In genomic region chr9:128911529-128912035, GRCh38 we compare ENCODE assay signal across 1 cellular context.
A peak's percentile ranks its signal among the peaks of the same experiment; 100 is the strongest.
TF ChIP-seq lines count a peak whose summit lies in the region.

No MANE protein-coding gene starts in this region.

TF ChIP-seq in HepG2, 621 proteins besides CTCF, POLR2A, EP300 and RAD21 (continued from another document and continues in another):
- TF ChIP-seq, protein P1, sequence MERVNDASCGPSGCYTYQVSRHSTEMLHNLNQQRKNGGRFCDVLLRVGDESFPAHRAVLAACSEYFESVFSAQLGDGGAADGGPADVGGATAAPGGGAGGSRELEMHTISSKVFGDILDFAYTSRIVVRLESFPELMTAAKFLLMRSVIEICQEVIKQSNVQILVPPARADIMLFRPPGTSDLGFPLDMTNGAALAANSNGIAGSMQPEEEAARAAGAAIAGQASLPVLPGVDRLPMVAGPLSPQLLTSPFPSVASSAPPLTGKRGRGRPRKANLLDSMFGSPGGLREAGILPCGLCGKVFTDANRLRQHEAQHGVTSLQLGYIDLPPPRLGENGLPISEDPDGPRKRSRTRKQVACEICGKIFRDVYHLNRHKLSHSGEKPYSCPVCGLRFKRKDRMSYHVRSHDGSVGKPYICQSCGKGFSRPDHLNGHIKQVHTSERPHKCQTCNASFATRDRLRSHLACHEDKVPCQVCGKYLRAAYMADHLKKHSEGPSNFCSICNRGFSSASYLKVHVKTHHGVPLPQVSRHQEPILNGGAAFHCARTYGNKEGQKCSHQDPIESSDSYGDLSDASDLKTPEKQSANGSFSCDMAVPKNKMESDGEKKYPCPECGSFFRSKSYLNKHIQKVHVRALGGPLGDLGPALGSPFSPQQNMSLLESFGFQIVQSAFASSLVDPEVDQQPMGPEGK (CRISPR knock-in tag; IDR thresholded peaks at IDR 0.05): peak; percentile 76
- TF ChIP-seq NCOR1 (IDR thresholded peaks at IDR 0.05; ENCODE audit: borderline replicate concordance, low read length) (no peak), KDM4B (CRISPR knock-in tag; IDR thresholded peaks at IDR 0.05) (no peak), MAX (IDR thresholded peaks at IDR 0.05) (no peak), PHB2 (IDR thresholded peaks at IDR 0.05; ENCODE audit: partially characterized antibody) (no peak), ZFX (CRISPR knock-in tag; IDR thresholded peaks at IDR 0.05; ENCODE audit: low read depth) (peak; percentile 22; the same call in 1 of the 2 replicates), ZNF513 (CRISPR knock-in tag; conservative IDR thresholded peaks at IDR 0.05) (no peak), HDAC2 (CRISPR knock-in tag; IDR thresholded peaks at IDR 0.05) (peak; percentile 31; the same call in 1 of the 2 replicates), MXD4 (CRISPR knock-in tag; IDR thresholded peaks at IDR 0.05) (0 out of 2 replicates have a peak, but pooled peaks have one; percentile 13), RBM22 (optimal IDR thresholded peaks at IDR 0.05; ENCODE audit: low read length) (no peak), RXRB (CRISPR knock-in tag; IDR thresholded peaks at IDR 0.05; ENCODE audit: borderline replicate concordance) (peak; percentile 53; the same call in 1 of the 2 replicates), ZNF580 (CRISPR knock-in tag; IDR thresholded peaks at IDR 0.05; ENCODE audit: borderline replicate concordance, low read depth) (peak; percentile 55; the same call in 1 of the 2 replicates), RARG (CRISPR knock-in tag; IDR thresholded peaks at IDR 0.05; ENCODE audit: low read depth) (no peak), SP1 (IDR thresholded peaks at IDR 0.05) (no peak), SP1 (CRISPR knock-in tag; IDR thresholded peaks at IDR 0.05) (no peak), PPARG (CRISPR knock-in tag; conservative IDR thresholded peaks at IDR 0.05) (0 out of 2 replicates have a peak, but pooled peaks have one; percentile 8), ZNF816 (CRISPR knock-in tag; IDR thresholded peaks at IDR 0.05; ENCODE audit: borderline replicate concordance) (no peak), RARA (CRISPR knock-in tag; IDR thresholded peaks at IDR 0.05) (peak; percentile 63), SMC3 (IDR thresholded peaks at IDR 0.05; ENCODE audit: low read length) (no peak), AKNA (CRISPR knock-in tag; IDR thresholded peaks at IDR 0.05; ENCODE audit: borderline replicate concordance) (no peak), ZBTB38 (CRISPR knock-in tag; IDR thresholded peaks at IDR 0.05) (peak; percentile 94), CERS6 (CRISPR knock-in tag; IDR thresholded peaks at IDR 0.05) (no peak), KLF11 (CRISPR knock-in tag; IDR thresholded peaks at IDR 0.05) (no peak), FOSL2 (CRISPR knock-in tag; IDR thresholded peaks at IDR 0.05) (peak; percentile 74), ZFP37 (CRISPR knock-in tag; IDR thresholded peaks at IDR 0.05; ENCODE audit: borderline replicate concordance) (0 out of 2 replicates have a peak, but pooled peaks have one; percentile 21), ZNF317 (CRISPR knock-in tag; IDR thresholded peaks at IDR 0.05) (peak; percentile 81; the same call in 1 of the 2 replicates), TEAD3 (CRISPR knock-in tag; optimal IDR thresholded peaks at IDR 0.05; ENCODE audit: borderline replicate concordance) (peak; percentile 41), MIXL1 (CRISPR knock-in tag; IDR thresholded peaks at IDR 0.05) (no peak), IRX3 (CRISPR knock-in tag; IDR thresholded peaks at IDR 0.05; ENCODE audit: borderline replicate concordance, low read depth) (no peak), SALL1 (CRISPR knock-in tag; IDR thresholded peaks at IDR 0.05) (peak; percentile 46; the same call in 1 of the 2 replicates), ZNF740 (CRISPR knock-in tag; IDR thresholded peaks at IDR 0.05) (no peak), ZNF331 (CRISPR knock-in tag; IDR thresholded peaks at IDR 0.05) (no peak), FOXK1 (CRISPR knock-in tag; IDR thresholded peaks at IDR 0.05; ENCODE audit: borderline replicate concordance, low read depth) (no peak), ZNF484 (CRISPR knock-in tag; IDR thresholded peaks at IDR 0.05; ENCODE audit: borderline replicate concordance, low read depth) (no peak), TBX2 (CRISPR knock-in tag; IDR thresholded peaks at IDR 0.05; ENCODE audit: borderline replicate concordance) (peak; percentile 44; the same call in 1 of the 2 replicates), KDM6A (CRISPR knock-in tag; IDR thresholded peaks at IDR 0.05; ENCODE audit: low read depth) (no peak), ZNF552 (CRISPR knock-in tag; IDR thresholded peaks at IDR 0.05; ENCODE audit: borderline replicate concordance) (no peak), ZC3H13 (CRISPR knock-in tag; IDR thresholded peaks at IDR 0.05) (0 out of 2 replicates have a peak, but pooled peaks have one; percentile 35), HOXA5 (CRISPR knock-in tag; IDR thresholded peaks at IDR 0.05) (no peak), FOXO1 (CRISPR knock-in tag; IDR thresholded peaks at IDR 0.05) (peak; percentile 34; the same call in 1 of the 2 replicates), ZSCAN22 (CRISPR knock-in tag; IDR thresholded peaks at IDR 0.05) (no peak), ZBTB7A (CRISPR knock-in tag; IDR thresholded peaks at IDR 0.05) (peak; percentile 53; the same call in 1 of the 2 replicates), ZNF75D (CRISPR knock-in tag; IDR thresholded peaks at IDR 0.05; ENCODE audit: borderline replicate concordance) (no peak), SAP130 (CRISPR knock-in tag; IDR thresholded peaks at IDR 0.05; ENCODE audit: low read depth) (peak; percentile 83), SP140L (CRISPR knock-in tag; IDR thresholded peaks at IDR 0.05; ENCODE audit: borderline replicate concordance) (no peak), DMTF1 (CRISPR knock-in tag; IDR thresholded peaks at IDR 0.05) (no peak), ZNF605 (CRISPR knock-in tag; IDR thresholded peaks at IDR 0.05) (0 out of 2 replicates have a peak, but pooled peaks have one; percentile 40)
- TF ChIP-seq, protein P2, sequence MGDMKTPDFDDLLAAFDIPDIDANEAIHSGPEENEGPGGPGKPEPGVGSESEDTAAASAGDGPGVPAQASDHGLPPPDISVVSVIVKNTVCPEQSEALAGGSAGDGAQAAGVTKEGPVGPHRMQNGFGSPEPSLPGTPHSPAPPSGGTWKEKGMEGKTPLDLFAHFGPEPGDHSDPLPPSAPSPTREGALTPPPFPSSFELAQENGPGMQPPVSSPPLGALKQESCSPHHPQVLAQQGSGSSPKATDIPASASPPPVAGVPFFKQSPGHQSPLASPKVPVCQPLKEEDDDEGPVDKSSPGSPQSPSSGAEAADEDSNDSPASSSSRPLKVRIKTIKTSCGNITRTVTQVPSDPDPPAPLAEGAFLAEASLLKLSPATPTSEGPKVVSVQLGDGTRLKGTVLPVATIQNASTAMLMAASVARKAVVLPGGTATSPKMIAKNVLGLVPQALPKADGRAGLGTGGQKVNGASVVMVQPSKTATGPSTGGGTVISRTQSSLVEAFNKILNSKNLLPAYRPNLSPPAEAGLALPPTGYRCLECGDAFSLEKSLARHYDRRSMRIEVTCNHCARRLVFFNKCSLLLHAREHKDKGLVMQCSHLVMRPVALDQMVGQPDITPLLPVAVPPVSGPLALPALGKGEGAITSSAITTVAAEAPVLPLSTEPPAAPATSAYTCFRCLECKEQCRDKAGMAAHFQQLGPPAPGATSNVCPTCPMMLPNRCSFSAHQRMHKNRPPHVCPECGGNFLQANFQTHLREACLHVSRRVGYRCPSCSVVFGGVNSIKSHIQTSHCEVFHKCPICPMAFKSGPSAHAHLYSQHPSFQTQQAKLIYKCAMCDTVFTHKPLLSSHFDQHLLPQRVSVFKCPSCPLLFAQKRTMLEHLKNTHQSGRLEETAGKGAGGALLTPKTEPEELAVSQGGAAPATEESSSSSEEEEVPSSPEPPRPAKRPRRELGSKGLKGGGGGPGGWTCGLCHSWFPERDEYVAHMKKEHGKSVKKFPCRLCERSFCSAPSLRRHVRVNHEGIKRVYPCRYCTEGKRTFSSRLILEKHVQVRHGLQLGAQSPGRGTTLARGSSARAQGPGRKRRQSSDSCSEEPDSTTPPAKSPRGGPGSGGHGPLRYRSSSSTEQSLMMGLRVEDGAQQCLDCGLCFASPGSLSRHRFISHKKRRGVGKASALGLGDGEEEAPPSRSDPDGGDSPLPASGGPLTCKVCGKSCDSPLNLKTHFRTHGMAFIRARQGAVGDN (CRISPR knock-in tag; IDR thresholded peaks at IDR 0.05): peak; percentile 91
- TF ChIP-seq, protein P3, sequence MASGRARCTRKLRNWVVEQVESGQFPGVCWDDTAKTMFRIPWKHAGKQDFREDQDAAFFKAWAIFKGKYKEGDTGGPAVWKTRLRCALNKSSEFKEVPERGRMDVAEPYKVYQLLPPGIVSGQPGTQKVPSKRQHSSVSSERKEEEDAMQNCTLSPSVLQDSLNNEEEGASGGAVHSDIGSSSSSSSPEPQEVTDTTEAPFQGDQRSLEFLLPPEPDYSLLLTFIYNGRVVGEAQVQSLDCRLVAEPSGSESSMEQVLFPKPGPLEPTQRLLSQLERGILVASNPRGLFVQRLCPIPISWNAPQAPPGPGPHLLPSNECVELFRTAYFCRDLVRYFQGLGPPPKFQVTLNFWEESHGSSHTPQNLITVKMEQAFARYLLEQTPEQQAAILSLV (CRISPR knock-in tag; IDR thresholded peaks at IDR 0.05; ENCODE audit: borderline replicate concordance): no peak
